ENCODE assay signal across 7 cellular contexts in the genomic region with DNA sequence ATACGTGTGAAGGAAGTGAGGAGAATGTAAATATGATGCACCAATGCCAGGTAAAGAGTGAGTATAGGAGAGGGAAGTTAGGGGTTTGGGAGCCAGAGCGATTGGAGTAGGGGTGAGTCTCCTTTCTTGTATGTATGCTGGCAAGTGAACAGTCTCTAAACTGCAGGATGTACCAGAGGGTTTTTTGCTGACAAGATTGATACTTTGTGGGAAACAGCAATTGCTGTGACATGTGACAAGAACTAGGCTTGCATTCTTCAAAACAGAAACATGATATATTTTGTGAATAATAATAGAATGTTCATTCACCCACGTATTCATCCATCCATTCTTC.
A peak's percentile ranks its signal among the peaks of the same experiment; 100 is the strongest.
DNase-seq lines count a peak whose midpoint lies in the region; ATAC-seq and TF ChIP-seq lines count a peak whose summit lies in the region.

No MANE protein-coding gene starts in this region.

- peak overlapping the region; percentile 74 to 76 for H3K27ac ChIP-seq in mucosa of rectum (ENCODE audit: low read depth in 2 of 2, low read length in 2 of 2)

- H3K36me3 Mint-ChIP-seq in dendritic cell treated with granulocyte-macrophage colony-stimulating factor and Interleukin-4, amounts not matched to agents 40 ng/mL and 50 ng/mL, for 4 days (ENCODE audit: low read depth) = peaks cover 8% of the 10 kb centered on the region

- intact Hi-C loops in dendritic cell treated with granulocyte-macrophage colony-stimulating factor and Interleukin-4, amounts not matched to agents 40 ng/mL and 50 ng/mL, for 4 days (cut with micrococcal nuclease) = no loop called here

- in situ Hi-C loops in HAP-1 (cut with MboI; ENCODE audit: low sequenced_read_pairs) = no loop called here

- H3K36me3 ChIP-seq in HAP-1 (replicated peaks) (peaks cover 3% of the 10 kb centered on the region; the same call in 1 of the 2 replicates), mucosa of rectum (ENCODE audit: control insufficient read depth in 2 of 2, insufficient read depth in 2 of 2, low read length in 2 of 2) (no peaks in the 10 kb centered on the region)

- H3K9me3 ChIP-seq in HAP-1 (no peaks in the 10 kb centered on the region), mucosa of rectum (ENCODE audit: control insufficient read depth in 2 of 2, low read length in 2 of 2) (no peaks in the 10 kb centered on the region)

- peak overlapping the region; percentile 54 to 68 for H3K9ac ChIP-seq in mucosa of rectum (ENCODE audit: low read depth in 1 of 2, low read length in 2 of 2)

- no peak for TF ChIP-seq POLR2A in GM18505 (IDR thresholded peaks at IDR 0.05; ENCODE audit: borderline replicate concordance, extremely low read depth, insufficient read depth, insufficient read length)

- peak overlapping the region; percentile 79 for H3K4me3 ChIP-seq in HAP-1
- H3K4me3 ChIP-seq in mucosa of rectum (ENCODE audit: low read length in 2 of 2) = peak overlapping the region; percentile 80 to 86

- H3K4me1 ChIP-seq in HAP-1 = peaks cover 16% of the 10 kb centered on the region
- peaks cover 0 to 3% of the 10 kb centered on the region in 2 donors for H3K4me1 ChIP-seq in mucosa of rectum (ENCODE audit: control insufficient read depth in 2 of 2, insufficient read depth in 2 of 2, low read length in 2 of 2)

- peak overlapping the region; percentile 78 for H3K27ac Mint-ChIP-seq in dendritic cell treated with granulocyte-macrophage colony-stimulating factor and Interleukin-4, amounts not matched to agents 40 ng/mL and 50 ng/mL, for 4 days

- H3K9me3 Mint-ChIP-seq in dendritic cell treated with granulocyte-macrophage colony-stimulating factor and Interleukin-4, amounts not matched to agents 40 ng/mL and 50 ng/mL, for 4 days = no peaks in the 10 kb centered on the region

- peaks cover 2% of the 10 kb centered on the region for H3K27me3 Mint-ChIP-seq in dendritic cell treated with granulocyte-macrophage colony-stimulating factor and Interleukin-4, amounts not matched to agents 40 ng/mL and 50 ng/mL, for 4 days

- no peaks in the 10 kb centered on the region for H3K27me3 ChIP-seq in HAP-1 (ENCODE audit: low read depth)
- no peaks in the 10 kb centered on the region for H3K27me3 ChIP-seq in mucosa of rectum (ENCODE audit: control insufficient read depth in 2 of 2, insufficient read depth in 2 of 2, low read length in 2 of 2)

- peak overlapping the region; percentile 87 for H3K4me3 Mint-ChIP-seq in dendritic cell treated with granulocyte-macrophage colony-stimulating factor and Interleukin-4, amounts not matched to agents 40 ng/mL and 50 ng/mL, for 4 days

- peak in 1 of 2 experiments; percentile 34 for DNase-seq in HAP-1 (ENCODE audit: low spot score in 2 of 2)
- DNase-seq in NCI-H748 (lab: John Stamatoyannopoulos, UW; ENCODE audit: unreplicated experiment) = peak; percentile 29
- no peak for DNase-seq in ecto neural progenitor cell (ENCODE audit: low spot score)
- no peak for DNase-seq in NCI-H446 treated with DMSO at 0.1 percent for 48 hours (lab: John Stamatoyannopoulos, UW)

- peak; percentile 32 for ATAC-seq in GM18505 (IDR thresholded peaks at IDR 0.05; ENCODE audit: unreplicated experiment)

- H3K4me1 Mint-ChIP-seq in dendritic cell treated with granulocyte-macrophage colony-stimulating factor and Interleukin-4, amounts not matched to agents 40 ng/mL and 50 ng/mL, for 4 days (ENCODE audit: low read depth) = peaks cover 10% of the 10 kb centered on the region
